In genomic region chr20:61510778-61511330, GRCh38 we compare ENCODE assay signal across 18 cellular contexts.
"Had no signal": no experiment of that assay in that cellular context is flagged by ENCODE, and none has a peak within 500 bp of the region (broad histone marks: within the 10 kb centered on the region; RNA-seq: fewer than 3 reads in every experiment).

No MANE protein-coding gene starts in this region.

- ATAC-seq: foreskin keratinocyte; left lobe of liver; lower lobe of right lung; naive thymus-derived CD4-positive, alpha-beta T cell had no signal

- H3K27ac Mint-ChIP-seq: activated naive CD4-positive, alpha-beta T cell treated with anti-CD3 and anti-CD28 coated beads, Interleukin-2, amount 50 U/mL, for 72 hours; immature natural killer cell; naive thymus-derived CD4-positive, alpha-beta T cell had no signal

- H3K4me3 Mint-ChIP-seq: immature natural killer cell; naive thymus-derived CD4-positive, alpha-beta T cell; neural crest cell had no signal

- H3K4me1 Mint-ChIP-seq: immature natural killer cell; naive thymus-derived CD4-positive, alpha-beta T cell had no signal

- DNase-seq: activated CD4-positive, CD25-positive, alpha-beta regulatory T cell treated with anti-CD3 and anti-CD28 coated beads, Interleukin-2, amount 50 U/mL, for 72 hours; activated effector memory CD4-positive, alpha-beta T cell treated with Interleukin-2 at 50 U/mL for 16 hours; central memory CD4-positive, alpha-beta T cell; dermis blood vessel endothelial cell; effector CD8-positive, alpha-beta T cell; foreskin keratinocyte; immature natural killer cell; lower lobe of right lung; naive thymus-derived CD4-positive, alpha-beta T cell; posterior cingulate gyrus; retina; sigmoid colon; stimulated activated naive CD4-positive, alpha-beta T cell; T-helper 1 cell; WERI-Rb-1 had no signal

- H3K36me3 Mint-ChIP-seq: activated naive CD4-positive, alpha-beta T cell treated with anti-CD3 and anti-CD28 coated beads, Interleukin-2, amount 50 U/mL, for 72 hours; immature natural killer cell; naive thymus-derived CD4-positive, alpha-beta T cell had no signal

- H3K9me3 Mint-ChIP-seq: activated naive CD4-positive, alpha-beta T cell treated with anti-CD3 and anti-CD28 coated beads, Interleukin-2, amount 50 U/mL, for 72 hours; neural crest cell had no signal
